In the genomic region with DNA sequence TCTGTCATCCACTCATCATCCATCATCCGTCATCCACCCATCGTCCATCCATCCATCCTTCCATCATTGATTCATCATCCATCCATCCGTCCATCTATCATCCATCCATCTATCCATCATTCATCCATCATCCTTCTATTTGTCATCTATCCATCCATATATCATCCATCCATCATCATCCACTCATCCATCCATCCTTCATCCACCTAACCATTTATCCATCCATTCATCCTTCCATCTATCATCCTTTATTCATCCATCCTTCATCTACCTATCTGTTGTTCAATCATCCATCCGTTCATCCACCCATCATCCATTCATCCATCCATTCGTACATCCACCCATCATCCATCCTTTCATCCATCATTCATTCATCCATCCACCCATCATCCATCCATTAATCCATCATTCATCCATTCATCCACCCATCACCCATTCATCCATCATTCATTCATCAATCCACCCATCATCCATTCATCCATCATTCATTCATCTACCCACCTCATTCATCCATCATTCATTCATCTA, we compare ENCODE assay signal across 1 cellular context.
TF ChIP-seq lines count a peak whose summit lies in the region.

No MANE protein-coding gene starts in this region.

TF ChIP-seq in HepG2, 621 proteins besides CTCF, POLR2A, EP300 and RAD21 (continued from another document and continues in another):
- TF ChIP-seq, protein P1, sequence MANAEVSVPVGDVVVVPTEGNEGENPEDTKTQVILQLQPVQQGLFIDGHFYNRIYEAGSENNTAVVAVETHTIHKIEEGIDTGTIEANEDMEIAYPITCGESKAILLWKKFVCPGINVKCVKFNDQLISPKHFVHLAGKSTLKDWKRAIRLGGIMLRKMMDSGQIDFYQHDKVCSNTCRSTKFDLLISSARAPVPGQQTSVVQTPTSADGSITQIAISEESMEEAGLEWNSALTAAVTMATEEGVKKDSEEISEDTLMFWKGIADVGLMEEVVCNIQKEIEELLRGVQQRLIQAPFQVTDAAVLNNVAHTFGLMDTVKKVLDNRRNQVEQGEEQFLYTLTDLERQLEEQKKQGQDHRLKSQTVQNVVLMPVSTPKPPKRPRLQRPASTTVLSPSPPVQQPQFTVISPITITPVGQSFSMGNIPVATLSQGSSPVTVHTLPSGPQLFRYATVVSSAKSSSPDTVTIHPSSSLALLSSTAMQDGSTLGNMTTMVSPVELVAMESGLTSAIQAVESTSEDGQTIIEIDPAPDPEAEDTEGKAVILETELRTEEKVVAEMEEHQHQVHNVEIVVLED (CRISPR knock-in tag; IDR thresholded peaks at IDR 0.05; ENCODE audit: borderline replicate concordance) = no peak
- TF ChIP-seq RFXANK (CRISPR knock-in tag; IDR thresholded peaks at IDR 0.05) = no peak
- no peak for TF ChIP-seq ZNF704 (CRISPR knock-in tag; IDR thresholded peaks at IDR 0.05; ENCODE audit: borderline replicate concordance)
- TF ChIP-seq ZNF224 (CRISPR knock-in tag; IDR thresholded peaks at IDR 0.05) = no peak
- TF ChIP-seq NRL (CRISPR knock-in tag; IDR thresholded peaks at IDR 0.05; ENCODE audit: borderline replicate concordance) = no peak
- TF ChIP-seq HOMEZ (CRISPR knock-in tag; IDR thresholded peaks at IDR 0.05; ENCODE audit: low read depth) = no peak
- no peak for TF ChIP-seq HIVEP1 (CRISPR knock-in tag; IDR thresholded peaks at IDR 0.05)
- TF ChIP-seq ZNF362 (CRISPR knock-in tag; IDR thresholded peaks at IDR 0.05; ENCODE audit: borderline replicate concordance) = no peak
- no peak for TF ChIP-seq ZNF883 (CRISPR knock-in tag; IDR thresholded peaks at IDR 0.05; ENCODE audit: not compliant biosample characterization)
- TF ChIP-seq FOXK2 (IDR thresholded peaks at IDR 0.05) = peak; percentile 62
- TF ChIP-seq NONO (IDR thresholded peaks at IDR 0.05) = peak; percentile 62; the same call in 1 of the 2 replicates
- TF ChIP-seq NONO (CRISPR knock-in tag; conservative IDR thresholded peaks at IDR 0.05) = no peak
- TF ChIP-seq, protein P2, sequence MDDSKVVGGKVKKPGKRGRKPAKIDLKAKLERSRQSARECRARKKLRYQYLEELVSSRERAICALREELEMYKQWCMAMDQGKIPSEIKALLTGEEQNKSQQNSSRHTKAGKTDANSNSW (CRISPR knock-in tag; IDR thresholded peaks at IDR 0.05; ENCODE audit: borderline replicate concordance) = no peak
- TF ChIP-seq U2AF1 (optimal IDR thresholded peaks at IDR 0.05; ENCODE audit: low read depth, low read length) = no peak
- no peak for TF ChIP-seq ZNF274 (CRISPR knock-in tag; IDR thresholded peaks at IDR 0.05)
- no peak for TF ChIP-seq JUNB (CRISPR knock-in tag; IDR thresholded peaks at IDR 0.05; ENCODE audit: borderline replicate concordance)
- TF ChIP-seq KLF15 (CRISPR knock-in tag; IDR thresholded peaks at IDR 0.05; ENCODE audit: borderline replicate concordance) = no peak
- TF ChIP-seq ZFP91 (CRISPR knock-in tag; IDR thresholded peaks at IDR 0.05; ENCODE audit: borderline replicate concordance) = no peak
- TF ChIP-seq ZFP37 (CRISPR knock-in tag; IDR thresholded peaks at IDR 0.05; ENCODE audit: borderline replicate concordance) = no peak
- TF ChIP-seq PITX1 (CRISPR knock-in tag; IDR thresholded peaks at IDR 0.05) = no peak
- TF ChIP-seq, protein P3, sequence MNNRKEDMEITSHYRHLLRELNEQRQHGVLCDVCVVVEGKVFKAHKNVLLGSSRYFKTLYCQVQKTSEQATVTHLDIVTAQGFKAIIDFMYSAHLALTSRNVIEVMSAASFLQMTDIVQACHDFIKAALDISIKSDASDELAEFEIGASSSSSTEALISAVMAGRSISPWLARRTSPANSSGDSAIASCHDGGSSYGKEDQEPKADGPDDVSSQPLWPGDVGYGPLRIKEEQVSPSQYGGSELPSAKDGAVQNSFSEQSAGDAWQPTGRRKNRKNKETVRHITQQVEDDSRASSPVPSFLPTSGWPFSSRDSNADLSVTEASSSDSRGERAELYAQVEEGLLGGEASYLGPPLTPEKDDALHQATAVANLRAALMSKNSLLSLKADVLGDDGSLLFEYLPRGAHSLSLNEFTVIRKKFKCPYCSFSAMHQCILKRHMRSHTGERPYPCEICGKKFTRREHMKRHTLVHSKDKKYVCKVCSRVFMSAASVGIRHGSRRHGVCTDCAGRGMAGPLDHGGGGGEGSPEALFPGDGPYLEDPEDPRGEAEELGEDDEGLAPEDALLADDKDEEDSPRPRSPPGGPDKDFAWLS (CRISPR knock-in tag; IDR thresholded peaks at IDR 0.05; ENCODE audit: borderline replicate concordance) = no peak
- TF ChIP-seq SP5 (CRISPR knock-in tag; IDR thresholded peaks at IDR 0.05; ENCODE audit: borderline replicate concordance, low read depth) = no peak
- no peak for TF ChIP-seq ZNF570 (CRISPR knock-in tag; IDR thresholded peaks at IDR 0.05; ENCODE audit: borderline replicate concordance)
- TF ChIP-seq MTERF4 (CRISPR knock-in tag; IDR thresholded peaks at IDR 0.05) = no peak
- no peak for TF ChIP-seq KLF16 (CRISPR knock-in tag; IDR thresholded peaks at IDR 0.05)
- TF ChIP-seq ZNF230 (CRISPR knock-in tag; IDR thresholded peaks at IDR 0.05) = no peak
- TF ChIP-seq NFE2 (CRISPR knock-in tag; IDR thresholded peaks at IDR 0.05) = no peak
- TF ChIP-seq PREB (CRISPR knock-in tag; IDR thresholded peaks at IDR 0.05) = no peak
- TF ChIP-seq ZSCAN22 (CRISPR knock-in tag; IDR thresholded peaks at IDR 0.05) = no peak
- TF ChIP-seq CREB1 (IDR thresholded peaks at IDR 0.05) = peak; percentile 80
- no peak for TF ChIP-seq CREB1 (CRISPR knock-in tag; IDR thresholded peaks at IDR 0.05)
- no peak for TF ChIP-seq KDM3A (CRISPR knock-in tag; IDR thresholded peaks at IDR 0.05; ENCODE audit: low read depth)
- TF ChIP-seq, protein P4, sequence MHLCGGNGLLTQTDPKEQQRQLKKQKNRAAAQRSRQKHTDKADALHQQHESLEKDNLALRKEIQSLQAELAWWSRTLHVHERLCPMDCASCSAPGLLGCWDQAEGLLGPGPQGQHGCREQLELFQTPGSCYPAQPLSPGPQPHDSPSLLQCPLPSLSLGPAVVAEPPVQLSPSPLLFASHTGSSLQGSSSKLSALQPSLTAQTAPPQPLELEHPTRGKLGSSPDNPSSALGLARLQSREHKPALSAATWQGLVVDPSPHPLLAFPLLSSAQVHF (CRISPR knock-in tag; IDR thresholded peaks at IDR 0.05) = no peak
- TF ChIP-seq, protein P5, sequence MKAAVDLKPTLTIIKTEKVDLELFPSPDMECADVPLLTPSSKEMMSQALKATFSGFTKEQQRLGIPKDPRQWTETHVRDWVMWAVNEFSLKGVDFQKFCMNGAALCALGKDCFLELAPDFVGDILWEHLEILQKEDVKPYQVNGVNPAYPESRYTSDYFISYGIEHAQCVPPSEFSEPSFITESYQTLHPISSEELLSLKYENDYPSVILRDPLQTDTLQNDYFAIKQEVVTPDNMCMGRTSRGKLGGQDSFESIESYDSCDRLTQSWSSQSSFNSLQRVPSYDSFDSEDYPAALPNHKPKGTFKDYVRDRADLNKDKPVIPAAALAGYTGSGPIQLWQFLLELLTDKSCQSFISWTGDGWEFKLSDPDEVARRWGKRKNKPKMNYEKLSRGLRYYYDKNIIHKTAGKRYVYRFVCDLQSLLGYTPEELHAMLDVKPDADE (CRISPR knock-in tag; IDR thresholded peaks at IDR 0.05) = no peak
- TF ChIP-seq STAT5B (CRISPR knock-in tag; IDR thresholded peaks at IDR 0.05) = no peak
- TF ChIP-seq MED13 (CRISPR knock-in tag; IDR thresholded peaks at IDR 0.05) = no peak
- TF ChIP-seq ATF7 (IDR thresholded peaks at IDR 0.05) = peak; percentile 32; the same call in 1 of the 2 replicates
- no peak for TF ChIP-seq ATF7 (CRISPR knock-in tag; IDR thresholded peaks at IDR 0.05)
- TF ChIP-seq SOX13 (IDR thresholded peaks at IDR 0.05) = no peak
- no peak for TF ChIP-seq SOX13 (CRISPR knock-in tag; conservative IDR thresholded peaks at IDR 0.05 in 1 of 2, IDR thresholded peaks at IDR 0.05 in 1 of 2)
- TF ChIP-seq NFRKB (IDR thresholded peaks at IDR 0.05) = 0 out of 2 replicates have a peak, but pooled peaks have one; percentile 17
- no peak for TF ChIP-seq ZBTB7B (CRISPR knock-in tag; IDR thresholded peaks at IDR 0.05)
- TF ChIP-seq ZC3H13 (CRISPR knock-in tag; IDR thresholded peaks at IDR 0.05) = no peak
- no peak for TF ChIP-seq HCFC1 (IDR thresholded peaks at IDR 0.05; ENCODE audit: low read depth, low read length)
- no peak for TF ChIP-seq POLR2AphosphoS5 (IDR thresholded peaks at IDR 0.05; ENCODE audit: low read depth, low read length)
- TF ChIP-seq, protein P6, sequence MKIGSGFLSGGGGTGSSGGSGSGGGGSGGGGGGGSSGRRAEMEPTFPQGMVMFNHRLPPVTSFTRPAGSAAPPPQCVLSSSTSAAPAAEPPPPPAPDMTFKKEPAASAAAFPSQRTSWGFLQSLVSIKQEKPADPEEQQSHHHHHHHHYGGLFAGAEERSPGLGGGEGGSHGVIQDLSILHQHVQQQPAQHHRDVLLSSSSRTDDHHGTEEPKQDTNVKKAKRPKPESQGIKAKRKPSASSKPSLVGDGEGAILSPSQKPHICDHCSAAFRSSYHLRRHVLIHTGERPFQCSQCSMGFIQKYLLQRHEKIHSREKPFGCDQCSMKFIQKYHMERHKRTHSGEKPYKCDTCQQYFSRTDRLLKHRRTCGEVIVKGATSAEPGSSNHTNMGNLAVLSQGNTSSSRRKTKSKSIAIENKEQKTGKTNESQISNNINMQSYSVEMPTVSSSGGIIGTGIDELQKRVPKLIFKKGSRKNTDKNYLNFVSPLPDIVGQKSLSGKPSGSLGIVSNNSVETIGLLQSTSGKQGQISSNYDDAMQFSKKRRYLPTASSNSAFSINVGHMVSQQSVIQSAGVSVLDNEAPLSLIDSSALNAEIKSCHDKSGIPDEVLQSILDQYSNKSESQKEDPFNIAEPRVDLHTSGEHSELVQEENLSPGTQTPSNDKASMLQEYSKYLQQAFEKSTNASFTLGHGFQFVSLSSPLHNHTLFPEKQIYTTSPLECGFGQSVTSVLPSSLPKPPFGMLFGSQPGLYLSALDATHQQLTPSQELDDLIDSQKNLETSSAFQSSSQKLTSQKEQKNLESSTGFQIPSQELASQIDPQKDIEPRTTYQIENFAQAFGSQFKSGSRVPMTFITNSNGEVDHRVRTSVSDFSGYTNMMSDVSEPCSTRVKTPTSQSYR (CRISPR knock-in tag; IDR thresholded peaks at IDR 0.05; ENCODE audit: borderline replicate concordance) = no peak
- TF ChIP-seq ZNF3 (CRISPR knock-in tag; IDR thresholded peaks at IDR 0.05) = no peak
- TF ChIP-seq ZNF576 (CRISPR knock-in tag; IDR thresholded peaks at IDR 0.05) = no peak
- no peak for TF ChIP-seq ZNF816 (CRISPR knock-in tag; IDR thresholded peaks at IDR 0.05; ENCODE audit: borderline replicate concordance)
